33 cellular contexts compared by ENCODE assay signal in genomic region chr7:69464035-69464434, GRCh38.
DNase-seq lines count a peak whose midpoint lies in the region; ATAC-seq, FAIRE-seq and TF ChIP-seq lines count a peak whose summit lies in the region.
"Had no signal": no experiment of that assay in that cellular context is flagged by ENCODE, and none has a peak within 500 bp of the region (broad histone marks: within the 10 kb centered on the region; RNA-seq: fewer than 3 reads in every experiment).

No MANE protein-coding gene starts in this region.

- FAIRE-seq in HepG2 (lab: Jason Lieb, UNC) = no peak
- FAIRE-seq: A204.1, A549, D721Med had no signal

- H3K4me3 ChIP-seq in liver (ENCODE audit: low read depth in 1 of 3, low read length in 3 of 3) = no peak overlapping the region
- no peak overlapping the region for H3K4me3 ChIP-seq in HepG2 (replicated peaks in 1 of 3; ENCODE audit: insufficient read depth in 1 of 3, low read depth in 2 of 3, low read length in 3 of 3)
- no peak overlapping the region for H3K4me3 ChIP-seq in right lobe of liver
- H3K4me3 ChIP-seq in dorsolateral prefrontal cortex = no peak overlapping the region
- H3K4me3 ChIP-seq: A549; BLaER1; BLaER1 treated with 17β-estradiol and CSF1 and Interleukin-3, amounts not matched to agents 10 nM and 100 nM had no signal

- in situ Hi-C loops in HepG2 (cut with HindIII; ENCODE audit: extremely low pct_ligation_motif_present, low pct_unique_long_range_greater_than_20kb) = no loop called here

- H3K9me3 ChIP-seq in liver (ENCODE audit: control insufficient read depth in 4 of 4, low read length in 3 of 4) = peaks cover 0 to 2% (median under 1%) of the 10 kb centered on the region in 4 donors
- peaks cover 21% of the 10 kb centered on the region; the same call in 1 of the 2 replicates for H3K9me3 ChIP-seq in HepG2 (ENCODE audit: low read length)
- H3K9me3 ChIP-seq in right lobe of liver = no peaks in the 10 kb centered on the region
- H3K9me3 ChIP-seq: Caco-2 had no signal

- TF ChIP-seq CTCF in liver (IDR thresholded peaks at IDR 0.05; ENCODE audit: low read depth, low read length, missing input control) (no peak), HepG2 (CRISPR knock-in tag; IDR thresholded peaks at IDR 0.05) (no peak), right lobe of liver (IDR thresholded peaks at IDR 0.05) (no peak), dorsolateral prefrontal cortex (IDR thresholded peaks at IDR 0.05 in 54 of 56, conservative IDR thresholded peaks at IDR 0.05 in 2 of 56; ENCODE audit: low read depth in 1 of 56, partially characterized antibody in 56 of 56) (no peak)

- no TSS peak for BruUV-seq in HepG2 (replicated peaks; lab: Mats Ljungman, UMichigan)

- TF ChIP-seq POLR2A in HepG2 (IDR thresholded peaks at IDR 0.05; ENCODE audit: insufficient read depth in 1 of 2, low read depth in 2 of 2, low read length in 2 of 2) (no peak), right lobe of liver (IDR thresholded peaks at IDR 0.05) (no peak)

- DNase-seq in HepG2 (ENCODE audit: low spot score) (no peak), left lobe of liver (ENCODE audit: low spot score) (peak; percentile 54), right lobe of liver (peak in 2 of 3 donors; percentile 53 to 56), dorsolateral prefrontal cortex (no peak)
- DNase-seq: 8988T; ACHN; AML-193; BE2C; C1 segment of cervical spinal cord; Caco-2; Calu3; CD4-positive, alpha-beta memory T cell; CD4-positive, alpha-beta T cell; CD4-positive, CD25-positive, alpha-beta regulatory T cell; CD8-positive, alpha-beta memory T cell; CD8-positive, alpha-beta T cell; COR-L47; DMS 273 treated with DMSO at 0.1 percent for 48 hours; DMS153; DMS53; DMS79; DMS79 treated with DMSO at 0.1 percent for 48 hours; DND-41; EL had no signal

- WGBS in liver = 69% methylated on average over 3 of the region's 3 CpGs
- WGBS in HepG2 (ENCODE audit: low lambda C conversion rate) = 7% methylated on average over 3 of the region's 3 CpGs
- WGBS in right lobe of liver (ENCODE audit: insufficient coverage, low coverage, low lambda C conversion rate, missing lambda C conversion rate) = 47% methylated on average over 3 of the region's 3 CpGs

- no peaks in the 10 kb centered on the region for H3K4me1 ChIP-seq in liver (ENCODE audit: control insufficient read depth in 4 of 4, insufficient read depth in 4 of 4, low read length in 3 of 4)
- no peaks in the 10 kb centered on the region for H3K4me1 ChIP-seq in HepG2 (ENCODE audit: insufficient read depth, low read length)
- H3K4me1 ChIP-seq in right lobe of liver = no peaks in the 10 kb centered on the region
- H3K4me1 ChIP-seq: A549; BE2C; BLaER1; BLaER1 treated with 17β-estradiol and CSF1 and Interleukin-3, amounts not matched to agents 10 nM and 100 nM; Caco-2 had no signal

- TF ChIP-seq RAD21 in liver (IDR thresholded peaks at IDR 0.05) (peak in 1 of 2 donors; percentile 15), HepG2 (CRISPR knock-in tag; IDR thresholded peaks at IDR 0.05) (no peak)

- H3K27ac ChIP-seq in liver (ENCODE audit: low read depth in 1 of 2, low read length in 2 of 2) = no peak overlapping the region
- no peak overlapping the region for H3K27ac ChIP-seq in HepG2 (ENCODE audit: extremely low read length, insufficient read depth, low read length)
- H3K27ac ChIP-seq in right lobe of liver = no peak overlapping the region
- no peak overlapping the region for H3K27ac ChIP-seq in dorsolateral prefrontal cortex
- H3K27ac ChIP-seq: 22Rv1; A549; BLaER1; BLaER1 treated with 17β-estradiol and CSF1 and Interleukin-3, amounts not matched to agents 10 nM and 100 nM; C4-2B had no signal

- no peaks in the 10 kb centered on the region for H4K20me1 ChIP-seq in HepG2 (ENCODE audit: insufficient read depth, low read length)
- H4K20me1 ChIP-seq: BLaER1; BLaER1 treated with 17β-estradiol and CSF1 and Interleukin-3, amounts not matched to agents 10 nM and 100 nM had no signal

- ATAC-seq in HepG2 (no peak), left lobe of liver (peak; percentile 70), right lobe of liver (peak; percentile 35 to 82 (median 54)), HG03571 (IDR thresholded peaks at IDR 0.05; ENCODE audit: unreplicated experiment) (no peak)
- ATAC-seq: A549; CD8-positive, alpha-beta T cell had no signal

- no peaks in the 10 kb centered on the region for H3K27me3 ChIP-seq in liver (ENCODE audit: control insufficient read depth in 4 of 4, insufficient read depth in 4 of 4, low read length in 3 of 4)
- H3K27me3 ChIP-seq in HepG2 (ENCODE audit: control insufficient read depth in 1 of 2, insufficient read depth in 2 of 2, low read length in 2 of 2) = no peaks in the 10 kb centered on the region
- no peaks in the 10 kb centered on the region for H3K27me3 ChIP-seq in right lobe of liver
- H3K27me3 ChIP-seq in dorsolateral prefrontal cortex = no peaks in the 10 kb centered on the region
- H3K27me3 ChIP-seq: BE2C; BLaER1; BLaER1 treated with 17β-estradiol and CSF1 and Interleukin-3, amounts not matched to agents 10 nM and 100 nM had no signal

- no peak for TF ChIP-seq EP300 in HepG2 (IDR thresholded peaks at IDR 0.05; ENCODE audit: low read depth in 2 of 2, low read length in 2 of 2)
- TF ChIP-seq EP300 in HepG2 (CRISPR knock-in tag; IDR thresholded peaks at IDR 0.05; ENCODE audit: borderline replicate concordance) = no peak

- no peaks in the 10 kb centered on the region for H3K79me2 ChIP-seq in HepG2 (ENCODE audit: insufficient read depth, low read length)

- CTCF ChIA-PET in HepG2 (lab: Yijun Ruan, JAX; ENCODE audit: low intra/inter-chr PET ratio, low total read pairs) = no interaction called here

- no peak overlapping the region for H3K9ac ChIP-seq in liver (ENCODE audit: low read depth in 1 of 2, low read length in 2 of 2)
- no peak overlapping the region for H3K9ac ChIP-seq in HepG2 (ENCODE audit: insufficient read depth, low read depth, low read length)
- H3K9ac ChIP-seq: BLaER1; BLaER1 treated with 17β-estradiol and CSF1 and Interleukin-3, amounts not matched to agents 10 nM and 100 nM had no signal

- no peak overlapping the region for H3K4me2 ChIP-seq in HepG2 (ENCODE audit: low read depth, low read length)
- H3K4me2 ChIP-seq: A549; BLaER1; BLaER1 treated with 17β-estradiol and CSF1 and Interleukin-3, amounts not matched to agents 10 nM and 100 nM had no signal

- no peaks in the 10 kb centered on the region for H3K36me3 ChIP-seq in liver (ENCODE audit: control insufficient read depth in 4 of 4, insufficient read depth in 3 of 4, low read depth in 1 of 4, low read length in 3 of 4)
- H3K36me3 ChIP-seq in HepG2 (replicated peaks in 1 of 2; ENCODE audit: control insufficient read depth in 1 of 2, insufficient read depth in 2 of 2, low read length in 2 of 2) = no peaks in the 10 kb centered on the region
- H3K36me3 ChIP-seq in right lobe of liver = no peaks in the 10 kb centered on the region
- H3K36me3 ChIP-seq: BE2C; BLaER1; BLaER1 treated with 17β-estradiol and CSF1 and Interleukin-3, amounts not matched to agents 10 nM and 100 nM had no signal

- POLR2A ChIA-PET in HepG2 (lab: Yijun Ruan, JAX) = no interaction called here

- intact Hi-C loops in HepG2 (cut with micrococcal nuclease; ENCODE audit: unreplicated experiment) (no loop called here), right lobe of liver (cut with DNase I) (no loop called here), dorsolateral prefrontal cortex (cut with DNase I) (no loop called here)

- no peak overlapping the region for H2AFZ ChIP-seq in HepG2 (ENCODE audit: low read length)

TF ChIP-seq in HepG2, 621 proteins besides CTCF, POLR2A, EP300 and RAD21:
- TF ChIP-seq ZSCAN21 (CRISPR knock-in tag; IDR thresholded peaks at IDR 0.05; ENCODE audit: borderline replicate concordance) (no peak), ETV5 (CRISPR knock-in tag; IDR thresholded peaks at IDR 0.05; ENCODE audit: borderline replicate concordance) (no peak), ZNF839 (CRISPR knock-in tag; IDR thresholded peaks at IDR 0.05; ENCODE audit: borderline replicate concordance) (no peak), HOMEZ (CRISPR knock-in tag; IDR thresholded peaks at IDR 0.05; ENCODE audit: low read depth) (no peak)

Comparison
In these comparisons a context has a peak if more than half of its experiments do, and no peak if none do; other contexts are left out.
1. ATAC-seq: peak in left lobe of liver (single experiment) and right lobe of liver (4 of 4); none in HepG2 (single experiment) and HG03571 (single experiment).
2. DNase-seq: peak in left lobe of liver (single experiment) and right lobe of liver (2 of 3); none in HepG2 (single experiment) and dorsolateral prefrontal cortex (0 of 10).